Comparison of ENCODE assay signal across 8 cellular contexts in the genomic region with DNA sequence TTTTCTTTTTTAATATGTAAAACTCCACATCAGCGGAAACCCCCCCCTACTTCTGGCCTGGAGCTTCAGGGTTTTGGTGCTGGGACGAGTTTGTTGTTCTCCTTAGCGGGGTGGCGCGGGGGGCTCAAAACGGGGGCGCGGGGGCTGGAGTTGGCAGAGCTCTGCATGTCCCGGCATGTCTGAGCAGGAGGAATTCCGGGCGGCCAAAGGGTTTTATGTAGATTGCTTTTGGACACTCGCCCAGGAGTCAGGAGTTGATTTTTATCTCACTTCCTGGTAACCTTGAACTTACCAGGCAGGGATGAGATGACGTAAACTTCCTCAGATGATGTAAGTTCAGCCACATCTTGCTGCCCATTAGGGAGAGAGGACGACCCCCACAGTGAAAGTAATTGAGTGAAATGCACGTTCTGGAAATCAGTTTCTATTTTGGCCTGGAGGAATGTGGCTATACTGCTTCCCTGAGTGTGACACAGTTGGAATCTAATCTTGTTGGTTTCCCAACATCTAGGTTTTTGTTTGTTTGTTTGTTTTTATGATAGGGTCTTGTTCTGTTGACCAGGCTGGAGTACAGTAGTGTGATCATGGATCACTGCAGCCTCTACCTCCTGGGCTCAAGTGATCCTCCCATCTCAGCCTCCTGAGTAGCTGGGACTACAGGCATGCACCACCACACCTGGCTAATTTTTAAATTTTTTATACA. TPM values are rescaled to one million over a fixed set of nuclear protein-coding genes. Genes with fewer than 3 reads are reported as not detected.
A peak's percentile ranks its signal among the peaks of the same experiment; 100 is the strongest.
DNase-seq lines count a peak whose midpoint lies in the region; ATAC-seq and TF ChIP-seq lines count a peak whose summit lies in the region.

No MANE protein-coding gene starts in this region.

- no peaks in the 10 kb centered on the region for H3K9me3 Mint-ChIP-seq in chondrocyte (ENCODE audit: low read depth)
- no peaks in the 10 kb centered on the region for H3K9me3 Mint-ChIP-seq in type B pancreatic cell

- intact Hi-C loops in left lung (cut with DNase I): no loop called here

- no peaks in the 10 kb centered on the region for H3K27me3 ChIP-seq in left lung
- no peaks in the 10 kb centered on the region for H3K27me3 ChIP-seq in effector memory CD4-positive, alpha-beta T cell (replicated peaks; ENCODE audit: control insufficient read depth, insufficient read depth, low read length, poor library complexity, severe bottlenecking)

- H3K4me1 ChIP-seq in left lung: peaks cover 10 to 44% of the 10 kb centered on the region in 2 donors
- H3K4me1 ChIP-seq in effector memory CD4-positive, alpha-beta T cell (ENCODE audit: control insufficient read depth, insufficient read depth, low read length, poor library complexity, severe bottlenecking): no peaks in the 10 kb centered on the region

- no peaks in the 10 kb centered on the region for H3K9me3 ChIP-seq in left lung
- H3K9me3 ChIP-seq in effector memory CD4-positive, alpha-beta T cell (ENCODE audit: control insufficient read depth, low read length): no peaks in the 10 kb centered on the region

- H3K4me1 Mint-ChIP-seq in chondrocyte (ENCODE audit: low read depth): peaks cover 39% of the 10 kb centered on the region
- H3K4me1 Mint-ChIP-seq in type B pancreatic cell (ENCODE audit: unreplicated experiment): peaks cover 44% of the 10 kb centered on the region

- H3K4me3 Mint-ChIP-seq in chondrocyte (ENCODE audit: unreplicated experiment): no peak overlapping the region
- peak overlapping the region; percentile 73 for H3K4me3 Mint-ChIP-seq in type B pancreatic cell

- peaks cover 0 to 27% of the 10 kb centered on the region in 2 donors for H3K36me3 ChIP-seq in left lung
- peaks cover 16% of the 10 kb centered on the region for H3K36me3 ChIP-seq in effector memory CD4-positive, alpha-beta T cell (ENCODE audit: control insufficient read depth, insufficient read depth, low read length)

- no peak overlapping the region for H3K4me3 ChIP-seq in left lung
- H3K4me3 ChIP-seq in effector memory CD4-positive, alpha-beta T cell (ENCODE audit: insufficient read depth, low read depth, low read length, poor library complexity, severe bottlenecking): no peak overlapping the region

- H3K27ac Mint-ChIP-seq in chondrocyte (ENCODE audit: unreplicated experiment) (peak overlapping the region; percentile 98), type B pancreatic cell (peak overlapping the region; percentile 97)

- DNase-seq in A172 (ENCODE audit: low spot score) (peak; percentile 100), H4 (ENCODE audit: low spot score) (peak; percentile 100), NOMO-1 treated with dmso at 0.1 percent for 144 hours (lab: John Stamatoyannopoulos, UW; ENCODE audit: unreplicated experiment) (peak; percentile 33), chondrocyte (ENCODE audit: low spot score) (no peak), left lung (peak in 1 of 2 donors; percentile 82), type B pancreatic cell (ENCODE audit: extremely low spot score, unreplicated experiment) (no peak)
- DNase-seq in effector memory CD4-positive, alpha-beta T cell: no peak

- H3K27ac ChIP-seq in left lung: peak overlapping the region; percentile 85 to 90
- H3K27ac ChIP-seq in effector memory CD4-positive, alpha-beta T cell (ENCODE audit: insufficient read depth, low read length, poor library complexity, severe bottlenecking): no peak overlapping the region

- H3K36me3 Mint-ChIP-seq in chondrocyte (ENCODE audit: low read depth): peaks cover 5% of the 10 kb centered on the region
- peaks cover 12% of the 10 kb centered on the region for H3K36me3 Mint-ChIP-seq in type B pancreatic cell

- H3K27me3 Mint-ChIP-seq in chondrocyte (ENCODE audit: low read depth): no peaks in the 10 kb centered on the region
- no peaks in the 10 kb centered on the region for H3K27me3 Mint-ChIP-seq in type B pancreatic cell

- ATAC-seq in left lung (peak; percentile 67), GM18907 (IDR thresholded peaks at IDR 0.05; ENCODE audit: unreplicated experiment) (no peak)

- no peak for TF ChIP-seq CTCF in chondrocyte (IDR thresholded peaks at IDR 0.05)
- TF ChIP-seq CTCF in left lung (IDR thresholded peaks at IDR 0.05): no peak
- TF ChIP-seq CTCF in type B pancreatic cell (conservative IDR thresholded peaks at IDR 0.05): no peak

RNA-seq across cellular contexts. Expression of gene GDF15, which starts 21.0 kb away (rescaled TPM):
- 89.8 and 93.9 TPM in 2 replicates for total RNA-seq in A172 (2014; rRNA removed; shearing (Covaris generic))
- 376 and 378 TPM in 2 replicates for total RNA-seq in H4 (2014; rRNA removed; shearing (Covaris generic))
- 6.2 to 149 TPM (median 149 TPM) in 3 replicates for total RNA-seq in chondrocyte
- 100 to 1,000 TPM in 1 of 2 donors, 10 to 100 TPM in 1; 99.0 to 180 TPM for total RNA-seq in left lung
- 102 and 106 TPM in 2 replicates for total RNA-seq in type B pancreatic cell (ENCODE audit: low replicate concordance)

RNA-seq across cellular contexts. Expression of gene PGPEP1, which starts 24.6 kb away (rescaled TPM):
- total RNA-seq in A172 (2014; rRNA removed; shearing (Covaris generic)): 14.6 and 19.1 TPM in 2 replicates
- 2.9 and 12.1 TPM in 2 replicates for total RNA-seq in H4 (2014; rRNA removed; shearing (Covaris generic))
- total RNA-seq in chondrocyte (18.6 to 21.5 TPM (median 21.1 TPM) in 3 replicates), left lung (10 to 100 TPM; 36.7 to 39.5 TPM), type B pancreatic cell (ENCODE audit: low replicate concordance) (28.8 and 46.7 TPM in 2 replicates)

RNA-seq across cellular contexts. Expression of gene LRRC25, which starts 32.4 kb away (rescaled TPM):
- total RNA-seq in A172 (2014; rRNA removed; shearing (Covaris generic)): 0.07 TPM in 1 of 2 replicates, not detected in the other
- total RNA-seq in H4 (2014; rRNA removed; shearing (Covaris generic)): 0.06 and 0.35 TPM in 2 replicates
- not detected in 3 replicates for total RNA-seq in chondrocyte
- 10 to 100 TPM; 14.4 to 53.7 TPM for total RNA-seq in left lung
- 0.19 TPM in 1 of 2 replicates, not detected in the other for total RNA-seq in type B pancreatic cell (ENCODE audit: low replicate concordance)

RNA-seq across cellular contexts. Expression of gene LSM4, which starts 42.1 kb away (rescaled TPM):
- 403 and 478 TPM in 2 replicates for total RNA-seq in A172 (2014; rRNA removed; shearing (Covaris generic))
- 349 and 397 TPM in 2 replicates for total RNA-seq in H4 (2014; rRNA removed; shearing (Covaris generic))
- total RNA-seq in chondrocyte: 68.1 to 84.8 TPM (median 73.0 TPM) in 3 replicates
- 100 to 1,000 TPM in 1 of 2 donors, 10 to 100 TPM in 1; 87.8 to 121 TPM for total RNA-seq in left lung
- total RNA-seq in type B pancreatic cell (ENCODE audit: low replicate concordance): 196 and 223 TPM in 2 replicates

RNA-seq across cellular contexts. Expression of gene SSBP4, which starts 54.2 kb away (rescaled TPM):
- total RNA-seq in A172 (2014; rRNA removed; shearing (Covaris generic)): 88.7 and 127 TPM in 2 replicates
- total RNA-seq in H4 (2014; rRNA removed; shearing (Covaris generic)): 44.6 and 60.9 TPM in 2 replicates
- total RNA-seq in chondrocyte (54.8 to 72.3 TPM (median 56.3 TPM) in 3 replicates), left lung (10 to 100 TPM; 49.8 to 79.9 TPM), type B pancreatic cell (ENCODE audit: low replicate concordance) (76.7 and 99.0 TPM in 2 replicates)

Comparison
In these comparisons a context has a peak if more than half of its experiments do, and no peak if none do; other contexts are left out.
1. DNase-seq: peak in A172 (single experiment), H4 (single experiment) and NOMO-1 treated with dmso at 0.1 percent for 144 hours (single experiment); none in chondrocyte (single experiment), type B pancreatic cell (single experiment) and effector memory CD4-positive, alpha-beta T cell (0 of 3).
2. RNA of gene LRRC25, which starts 32.4 kb away (total RNA-seq): 14.4 to 53.7 TPM in left lung; 0.19 TPM in type B pancreatic cell, 0.06 to 0.35 TPM in H4, not detected in chondrocyte and 0.07 TPM in A172; every median in the first group is over 10 times any median in the second.